Comparison of ENCODE assay signal across 24 cellular contexts in genomic region chr18:32287249-32287648, GRCh38.
A peak's percentile ranks its signal among the peaks of the same experiment; 100 is the strongest.
DNase-seq lines count a peak whose midpoint lies in the region; ATAC-seq and TF ChIP-seq lines count a peak whose summit lies in the region.
"Had no signal": no experiment of that assay in that cellular context is flagged by ENCODE, and none has a peak within 500 bp of the region (broad histone marks: within the 10 kb centered on the region; RNA-seq: fewer than 3 reads in every experiment).

No MANE protein-coding gene starts in this region.

- H3K27ac ChIP-seq in PC-3 (ENCODE audit: low read length) = no peak overlapping the region
- H3K27ac ChIP-seq in thoracic aorta = peak overlapping the region; percentile 90 to 95
- H3K27ac ChIP-seq: skin epidermis had no signal

- TF ChIP-seq CTCF in PC-3 (conservative IDR thresholded peaks at IDR 0.05; ENCODE audit: low read depth, low read length) (no peak), thoracic aorta (IDR thresholded peaks at IDR 0.05) (no peak)

- no peaks in the 10 kb centered on the region for H3F3A ChIP-seq in PC-3 (ENCODE audit: low read length, unreplicated experiment)

- H3K9me3 ChIP-seq in PC-3 (ENCODE audit: low read length) (no peaks in the 10 kb centered on the region), thoracic aorta (no peaks in the 10 kb centered on the region)

- no peak for ATAC-seq in PC-3
- ATAC-seq in left cardiac atrium = peak; percentile 58 to 70
- peak; percentile 70 for ATAC-seq in thoracic aorta (ENCODE audit: insufficient number of reproducible peaks, low FRiP score, low read depth)
- ATAC-seq in GM18861 (IDR thresholded peaks at IDR 0.05; ENCODE audit: unreplicated experiment) = no peak
- ATAC-seq in HG02973 (IDR thresholded peaks at IDR 0.05; ENCODE audit: unreplicated experiment) = no peak
- ATAC-seq: effector memory CD8-positive, alpha-beta T cell; natural killer cell treated with Interleukin-12 subunit alpha and Interleukin-12 subunit beta and Interleukin-15 and Interleukin-18, amount 100 ng/mL, for 72 hours; Panc1 had no signal

- BruUV-seq in PC-3 (replicated peaks; lab: Mats Ljungman, UMichigan) = TSS peak; percentile 24

- no peak overlapping the region for H3K4me2 ChIP-seq in PC-3 (ENCODE audit: low read length)

- H3K4me3 ChIP-seq in PC-3 (ENCODE audit: low read length) (no peak overlapping the region), thoracic aorta (peak overlapping the region; percentile 70)
- H3K4me3 ChIP-seq: lung, skin epidermis had no signal

- H3K27me3 ChIP-seq in PC-3 (ENCODE audit: low read length) (no peaks in the 10 kb centered on the region), thoracic aorta (replicated peaks; ENCODE audit: insufficient read depth) (no peaks in the 10 kb centered on the region)

- peak; percentile 20 for DNase-seq in NCI-H748 (lab: John Stamatoyannopoulos, UW; ENCODE audit: unreplicated experiment)
- DNase-seq in NCI-H748 treated with DMSO at 0.1 percent for 48 hours (lab: John Stamatoyannopoulos, UW) = no peak
- DNase-seq in PC-3 = no peak
- DNase-seq in left cardiac atrium = no peak
- peak; percentile 47 for DNase-seq in thoracic aorta (ENCODE audit: low spot score)
- no peak for DNase-seq in middle frontal gyrus (ENCODE audit: extremely low spot score, low spot score)
- DNase-seq: activated CD8-positive, alpha-beta memory T cell treated with anti-CD3 and anti-CD28 coated beads for 24 hours; activated gamma-delta T cell; Calu3; central memory CD4-positive, alpha-beta T cell; DND-41; effector memory CD8-positive, alpha-beta T cell; kidney; NCI-H1092 treated with DMSO at 0.1 percent for 48 hours; NCI-H1694 treated with DMSO at 0.1 percent for 48 hours; NCI-H524; SIG-M5; stimulated activated naive CD4-positive, alpha-beta T cell had no signal

- no peaks in the 10 kb centered on the region for H3K9me2 ChIP-seq in PC-3 (replicated peaks; ENCODE audit: low read length)

- no peak overlapping the region for H3K9ac ChIP-seq in PC-3 (ENCODE audit: low read length)

- no peaks in the 10 kb centered on the region for H3K36me3 ChIP-seq in PC-3 (ENCODE audit: low read depth, low read length)
- no peaks in the 10 kb centered on the region for H3K36me3 ChIP-seq in thoracic aorta

- no peaks in the 10 kb centered on the region for H4K20me1 ChIP-seq in PC-3 (ENCODE audit: low read length)

- H2AFZ ChIP-seq in PC-3 (ENCODE audit: low read length) = no peak overlapping the region

- CTCF ChIA-PET in PC-3 (lab: Charles Lee) = no interaction called here

- intact Hi-C loops in PC-3 (cut with micrococcal nuclease) (no loop called here), left cardiac atrium (cut with DNase I) (loop anchor here in 1 of 2 donors (5.0 to 10.0 kb wide), 2 partner anchors 48 to 185 kb away; partner anchors contain the start of gene GAREM1)

- H3K79me2 ChIP-seq in PC-3 (ENCODE audit: low read length) = no peaks in the 10 kb centered on the region

- POLR2A ChIA-PET in PC-3 (lab: Charles Lee; ENCODE audit: unreplicated experiment) = no interaction called here

- H3K4me1 ChIP-seq in PC-3 (ENCODE audit: insufficient read depth, low read length) = no peaks in the 10 kb centered on the region
- H3K4me1 ChIP-seq in thoracic aorta (ENCODE audit: control insufficient read depth in 1 of 2, low read depth in 2 of 2) = peaks cover 25 to 54% of the 10 kb centered on the region in 2 donors

Comparison
In these comparisons a context has a peak if more than half of its experiments do, and no peak if none do; other contexts are left out.
1. DNase-seq: peak in NCI-H748 (single experiment) and thoracic aorta (single experiment); none in NCI-H748 treated with DMSO at 0.1 percent for 48 hours (single experiment), PC-3 (single experiment), left cardiac atrium (single experiment) and middle frontal gyrus (single experiment).
2. ATAC-seq: peak in left cardiac atrium (2 of 2) and thoracic aorta (single experiment); none in PC-3 (single experiment), GM18861 (single experiment) and HG02973 (single experiment).